Comparison of ENCODE assay signal across 23 cellular contexts in genomic region chr2:239341840-239342239, GRCh38.
"Had no signal": no experiment of that assay in that cellular context is flagged by ENCODE, and none has a peak within 500 bp of the region (broad histone marks: within the 10 kb centered on the region; RNA-seq: fewer than 3 reads in every experiment).

No MANE protein-coding gene starts in this region.

- H3K27me3 ChIP-seq: ascending aorta, cardiac muscle cell, SJSA1 had no signal

- H3K4me1 ChIP-seq: ascending aorta, SJSA1 had no signal

- H3K27ac ChIP-seq: ascending aorta, cardiac muscle cell, SJSA1 had no signal

- H3K4me2 ChIP-seq: SK-N-SH had no signal

- H3K4me3 ChIP-seq: ascending aorta, cardiac muscle cell, SJSA1 had no signal

- H3K9me3 ChIP-seq: ascending aorta, SJSA1, SK-N-SH had no signal

- H3K36me3 ChIP-seq: ascending aorta, cardiac muscle cell, SJSA1 had no signal

- ATAC-seq: activated CD8-positive, alpha-beta T cell treated with anti-CD3 and anti-CD28 coated beads for 36 hours; activated T-cell treated with anti-CD3 and anti-CD28 coated beads, Interleukin-2, amount 50 U/mL, for 72 hours; Panc1 had no signal

- DNase-seq: activated CD4-positive, alpha-beta T cell treated with anti-CD3 and anti-CD28 coated beads, Interleukin-2, amount 10 ng/mL, durations not matched to agents 24 days and 14 days; activated CD4-positive, alpha-beta T cell treated with anti-CD3 and anti-CD28 coated beads, Interleukin-2, amount 50 U/mL, for 4 hours; activated CD8-positive, alpha-beta T cell treated with anti-CD3 and anti-CD28 coated beads for 36 hours; activated effector memory CD4-positive, alpha-beta T cell treated with anti-CD3 and anti-CD28 coated beads, Interleukin-2, amount 50 U/mL, for 16 hours; activated naive CD4-positive, alpha-beta T cell; activated naive CD4-positive, alpha-beta T cell treated with anti-CD3 and anti-CD28 coated beads, Interleukin-2, amount 50 U/mL, for 16 hours; activated naive CD8-positive, alpha-beta T cell treated with anti-CD3 and anti-CD28 coated beads, Interleukin-2, amount 10 ng/mL, durations not matched to agents 7 days and 5 days; activated T-cell treated with anti-CD3 and anti-CD28 coated beads, Interleukin-2, amount 50 U/mL, for 1 hour; activated T-cell treated with anti-CD3 and anti-CD28 coated beads, Interleukin-2, amount 50 U/mL, for 72 hours; amygdala; KG1; NCI-H1417 treated with DMSO at 0.1 percent for 48 hours; NCI-H1930; NCI-H2081 treated with DMSO at 0.1 percent for 48 hours; NCI-H226; NCI-H446 treated with DMSO at 0.1 percent for 48 hours; NCI-H524 treated with DMSO at 0.1 percent for 48 hours; SHP77 treated with DMSO at 0.1 percent for 48 hours; SK-N-SH had no signal

- H3K9ac ChIP-seq: SK-N-SH had no signal
